In genomic region chr13:42658019-42658418, GRCh38 we compare ENCODE assay signal across 28 cellular contexts.
"Had no signal": no experiment of that assay in that cellular context is flagged by ENCODE, and none has a peak within 500 bp of the region (broad histone marks: within the 10 kb centered on the region; RNA-seq: fewer than 3 reads in every experiment).

No MANE protein-coding gene starts in this region.

- H3K9ac ChIP-seq: parathyroid adenoma had no signal

- H3K4me1 Mint-ChIP-seq: naive thymus-derived CD4-positive, alpha-beta T cell; stimulated activated naive B cell treated with anti-CD40 and anti-IgM and Interleukin-4, amounts not matched to agents 10 μg/mL and 1 μg/mL and 100 μg/mL, for 72 hours had no signal

- H3K79me2 ChIP-seq: parathyroid adenoma had no signal

- DNase-seq: head of caudate nucleus; hippocampal formation; kidney; left colon; left lung; lower lobe of right lung; mammary epithelial cell; midbrain; mucosa of descending colon; naive thymus-derived CD4-positive, alpha-beta T cell; occipital lobe; right lobe of liver; stimulated activated CD4-positive, alpha-beta T cell treated with anti-CD3 and anti-CD28 coated beads, Interleukin-12 subunit alpha, Interleukin-12 subunit beta, amount 100 ng/mL, for 4 hours; stimulated activated CD4-positive, alpha-beta T cell treated with anti-CD3 and anti-CD28 coated beads, Interleukin-15, amount 100 ng/mL, for 24 hours; stimulated activated CD4-positive, alpha-beta T cell treated with anti-CD3 and anti-CD28 coated beads, Interleukin-2, amount 100 ng/mL, for 24 hours; stimulated activated CD4-positive, alpha-beta T cell treated with anti-CD3 and anti-CD28 coated beads, Interleukin-4, amount 100 ng/mL, for 1 hour; stimulated activated naive B cell treated with anti-CD40 and anti-IgM and Interleukin-4, amounts not matched to agents 10 μg/mL and 1 μg/mL and 100 μg/mL, for 72 hours; stimulated activated naive CD8-positive, alpha-beta T cell treated with anti-CD3 and anti-CD28 coated beads, Interleukin-15, Interleukin-2, amounts not matched to agents 100 U/mL and 50 U/mL, for 24 hours; stomach; testis; thyroid gland; transverse colon; upper lobe of right lung had no signal

- H3K9me3 Mint-ChIP-seq: natural killer cell treated with Interleukin-12 subunit alpha and Interleukin-12 subunit beta and Interleukin-15 and Interleukin-18, amount 100 ng/mL, for 72 hours; stimulated activated naive B cell treated with anti-CD40 and anti-IgM and Interleukin-4, amounts not matched to agents 10 μg/mL and 1 μg/mL and 100 μg/mL, for 72 hours had no signal

- H3K27me3 ChIP-seq: neutrophil, right atrium auricular region, right lobe of liver, testis, thyroid gland had no signal

- ATAC-seq: left colon; left lung; lower lobe of right lung; mucosa of descending colon; naive thymus-derived CD4-positive, alpha-beta T cell; natural killer cell treated with Interleukin-12 subunit alpha and Interleukin-12 subunit beta and Interleukin-15 and Interleukin-18, amount 100 ng/mL, for 72 hours; right lobe of liver; stimulated activated naive B cell treated with anti-CD40 and anti-IgM and Interleukin-4, amounts not matched to agents 10 μg/mL and 1 μg/mL and 100 μg/mL, for 72 hours; stimulated activated naive CD8-positive, alpha-beta T cell treated with anti-CD3 and anti-CD28 coated beads, Interleukin-15, Interleukin-2, amounts not matched to agents 100 U/mL and 50 U/mL, for 24 hours; upper lobe of right lung had no signal

- H3K4me1 ChIP-seq: left lung, lower lobe of right lung, parathyroid adenoma, right atrium auricular region, right lobe of liver, stomach, thyroid gland, transverse colon, upper lobe of right lung had no signal

- H3K36me3 Mint-ChIP-seq: naive thymus-derived CD4-positive, alpha-beta T cell; natural killer cell treated with Interleukin-12 subunit alpha and Interleukin-12 subunit beta and Interleukin-15 and Interleukin-18, amount 100 ng/mL, for 72 hours; stimulated activated naive B cell treated with anti-CD40 and anti-IgM and Interleukin-4, amounts not matched to agents 10 μg/mL and 1 μg/mL and 100 μg/mL, for 72 hours had no signal

- H3K27ac ChIP-seq: left lung, lower lobe of right lung, neutrophil, parathyroid adenoma, right atrium auricular region, right lobe of liver, stomach, testis, thyroid gland, transverse colon, upper lobe of right lung had no signal

- H3K4me2 ChIP-seq: smooth muscle cell had no signal

- H3K9me3 ChIP-seq: left lung, lower lobe of right lung, mucosa of descending colon, neutrophil, right atrium auricular region, right lobe of liver, stomach, testis, thyroid gland, transverse colon, upper lobe of right lung had no signal

- H3K4me3 Mint-ChIP-seq: naive thymus-derived CD4-positive, alpha-beta T cell; natural killer cell treated with Interleukin-12 subunit alpha and Interleukin-12 subunit beta and Interleukin-15 and Interleukin-18, amount 100 ng/mL, for 72 hours; stimulated activated naive B cell treated with anti-CD40 and anti-IgM and Interleukin-4, amounts not matched to agents 10 μg/mL and 1 μg/mL and 100 μg/mL, for 72 hours had no signal

- H2AFZ ChIP-seq: parathyroid adenoma had no signal

- H3K36me3 ChIP-seq: left lung, lower lobe of right lung, neutrophil, right atrium auricular region, right lobe of liver, stomach, thyroid gland, transverse colon, upper lobe of right lung had no signal

- H3K27ac Mint-ChIP-seq: naive thymus-derived CD4-positive, alpha-beta T cell; natural killer cell treated with Interleukin-12 subunit alpha and Interleukin-12 subunit beta and Interleukin-15 and Interleukin-18, amount 100 ng/mL, for 72 hours; stimulated activated naive B cell treated with anti-CD40 and anti-IgM and Interleukin-4, amounts not matched to agents 10 μg/mL and 1 μg/mL and 100 μg/mL, for 72 hours had no signal

- H3K4me3 ChIP-seq: left lung, lower lobe of right lung, mucosa of descending colon, right atrium auricular region, right lobe of liver, smooth muscle cell, stomach, testis, thyroid gland, transverse colon, upper lobe of right lung had no signal
